In genomic region chr1:66527688-66528087, GRCh38 we compare ENCODE assay signal across 21 cellular contexts. TPM values are rescaled to one million over a fixed set of nuclear protein-coding genes. Genes with fewer than 3 reads are reported as not detected.
DNase-seq lines count a peak whose midpoint lies in the region; ATAC-seq and TF ChIP-seq lines count a peak whose summit lies in the region.
"Had no signal": no experiment of that assay in that cellular context is flagged by ENCODE, and none has a peak within 500 bp of the region (broad histone marks: within the 10 kb centered on the region; RNA-seq: fewer than 3 reads in every experiment).

No MANE protein-coding gene starts in this region.

- H3K9me3 ChIP-seq in mammary epithelial cell (replicated peaks; ENCODE audit: insufficient read depth, low read length) (no peaks in the 10 kb centered on the region), gastrocnemius medialis (no peaks in the 10 kb centered on the region), MM.1S (replicated peaks; ENCODE audit: insufficient read depth, low read length) (no peaks in the 10 kb centered on the region), T-helper 17 cell (ENCODE audit: control insufficient read depth, low read length, poor library complexity, severe bottlenecking) (no peaks in the 10 kb centered on the region)
- H3K9me3 ChIP-seq: HAP-1, psoas muscle, tibial artery had no signal

- H2AFZ ChIP-seq in mammary epithelial cell (ENCODE audit: low read depth, low read length), result no peak overlapping the region
- H2AFZ ChIP-seq in MM.1S (ENCODE audit: low read length), result no peak overlapping the region

- H3K4me1 Mint-ChIP-seq in T-helper 17 cell, result no peaks in the 10 kb centered on the region

- no peaks in the 10 kb centered on the region for H3K36me3 ChIP-seq in mammary epithelial cell (ENCODE audit: insufficient read depth, low read length)
- no peaks in the 10 kb centered on the region for H3K36me3 ChIP-seq in gastrocnemius medialis
- H3K36me3 ChIP-seq in MM.1S (replicated peaks; ENCODE audit: insufficient read depth, low read length), result no peaks in the 10 kb centered on the region
- H3K36me3 ChIP-seq: HAP-1, tibial artery had no signal

- H3K27me3 Mint-ChIP-seq in T-helper 17 cell, result peaks cover 26% of the 10 kb centered on the region

- H3K27ac Mint-ChIP-seq in T-helper 17 cell, result no peak overlapping the region
- H3K27ac Mint-ChIP-seq: activated naive CD8-positive, alpha-beta T cell; CD14-positive monocyte; stimulated activated memory B cell treated with anti-CD40 and anti-IgM and Interleukin-4, amounts not matched to agents 10 μg/mL and 1 μg/mL and 100 μg/mL, for 72 hours had no signal

- TF ChIP-seq POLR2A in gastrocnemius medialis (IDR thresholded peaks at IDR 0.05), result no peak

- no peaks in the 10 kb centered on the region for H3F3A ChIP-seq in MM.1S (ENCODE audit: insufficient read depth, low read length)

- H3K4me3 ChIP-seq in mammary epithelial cell (replicated peaks in 1 of 3; ENCODE audit: insufficient read depth in 1 of 3, low read depth in 2 of 3, low read length in 3 of 3) (no peak overlapping the region), foreskin fibroblast (ENCODE audit: low read depth in 1 of 2, low read length in 2 of 2) (no peak overlapping the region), gastrocnemius medialis (no peak overlapping the region), MM.1S (ENCODE audit: low read length) (no peak overlapping the region)
- H3K4me3 ChIP-seq: HAP-1, psoas muscle, tibial artery had no signal

- dilution Hi-C loops in mammary epithelial cell (cut with HindIII; ENCODE audit: low sequenced_read_pairs), result no loop called here

- H3K4me1 ChIP-seq in mammary epithelial cell (ENCODE audit: insufficient read depth, low read length) (no peaks in the 10 kb centered on the region), gastrocnemius medialis (no peaks in the 10 kb centered on the region), MM.1S (ENCODE audit: low read length) (no peaks in the 10 kb centered on the region)
- H3K4me1 ChIP-seq: psoas muscle had no signal

- WGBS in mammary epithelial cell (ENCODE audit: low coverage, missing lambda C conversion rate), result 86% methylated on average over 2 of the region's 2 CpGs

- ATAC-seq in left ventricle myocardium superior (peak; percentile 32), Right ventricle myocardium inferior (no peak), gastrocnemius medialis (no peak), T-helper 17 cell (no peak)
- ATAC-seq: psoas muscle; stimulated activated memory B cell treated with anti-CD40 and anti-IgM and Interleukin-4, amounts not matched to agents 10 μg/mL and 1 μg/mL and 100 μg/mL, for 72 hours had no signal

- H4K20me1 ChIP-seq in mammary epithelial cell (ENCODE audit: insufficient read depth, low read length), result no peaks in the 10 kb centered on the region
- no peaks in the 10 kb centered on the region for H4K20me1 ChIP-seq in MM.1S (ENCODE audit: insufficient read depth, low read length)

- no peak for DNase-seq in left ventricle myocardium superior
- DNase-seq in Right ventricle myocardium inferior (ENCODE audit: missing footprints), result no peak
- peak; percentile 4 for DNase-seq in mammary epithelial cell
- peak; percentile 78 to 87 for DNase-seq in foreskin fibroblast
- no peak for DNase-seq in gastrocnemius medialis
- no peak for DNase-seq in MM.1S
- DNase-seq in activated effector memory CD4-positive, alpha-beta T cell treated with Interleukin-2 at 50 U/mL for 16 hours, result no peak
- DNase-seq in T-helper 17 cell, result no peak
- DNase-seq: activated CD4-positive, alpha-beta T cell treated with anti-CD3 and anti-CD28 coated beads, Interleukin-2, amount 50 U/mL, for 4 hours; activated T-cell treated with anti-CD3 and anti-CD28 coated beads, Interleukin-2, amount 50 U/mL, for 1 hour; DMS79; effector memory CD4-positive, alpha-beta T cell; glutamatergic neuron; NCI-H1694; psoas muscle; RPMI8226; tibial artery had no signal

- peaks cover 3% of the 10 kb centered on the region for H3K36me3 Mint-ChIP-seq in T-helper 17 cell (ENCODE audit: low read depth)
- H3K36me3 Mint-ChIP-seq: activated naive CD8-positive, alpha-beta T cell; CD14-positive monocyte; stimulated activated memory B cell treated with anti-CD40 and anti-IgM and Interleukin-4, amounts not matched to agents 10 μg/mL and 1 μg/mL and 100 μg/mL, for 72 hours had no signal

- TF ChIP-seq CTCF in mammary epithelial cell (conservative IDR thresholded peaks at IDR 0.05 in 1 of 2, IDR thresholded peaks at IDR 0.05 in 1 of 2; ENCODE audit: extremely low read depth in 1 of 2, insufficient read depth in 1 of 2, low read depth in 1 of 2, low read length in 2 of 2), result no peak
- no peak for TF ChIP-seq CTCF in foreskin fibroblast (IDR thresholded peaks at IDR 0.05; ENCODE audit: low read depth, low read length)
- TF ChIP-seq CTCF in gastrocnemius medialis (IDR thresholded peaks at IDR 0.05 in 4 of 5, conservative IDR thresholded peaks at IDR 0.05 in 1 of 5), result no peak
- TF ChIP-seq CTCF in MM.1S (IDR thresholded peaks at IDR 0.05; ENCODE audit: low read length), result no peak

- in situ Hi-C loops in mammary epithelial cell (cut with MboI; ENCODE audit: low sequenced_read_pairs in 2 of 2), result no loop called here
- in situ Hi-C loops in gastrocnemius medialis (cut with MboI; ENCODE audit: low sequenced_read_pairs in 4 of 4), result no loop called here

- H3K79me2 ChIP-seq in mammary epithelial cell (ENCODE audit: insufficient read depth, low read length) (no peaks in the 10 kb centered on the region), MM.1S (ENCODE audit: low read length) (no peaks in the 10 kb centered on the region)

- no TSS peak for BruUV-seq in mammary epithelial cell (replicated peaks; lab: Mats Ljungman, UMichigan)

- H3K9me2 ChIP-seq in MM.1S (replicated peaks; ENCODE audit: insufficient read depth, low read length), result no peaks in the 10 kb centered on the region

- H3K27ac ChIP-seq in mammary epithelial cell (ENCODE audit: insufficient read depth, low read depth, low read length) (no peak overlapping the region), gastrocnemius medialis (no peak overlapping the region), MM.1S (ENCODE audit: low read length) (no peak overlapping the region)
- H3K27ac ChIP-seq: psoas muscle, tibial artery had no signal

- CTCF ChIA-PET in mammary epithelial cell (lab: Charles Lee; ENCODE audit: low non-redundant PET), result no interaction called here

- no peak overlapping the region for H3K4me2 ChIP-seq in mammary epithelial cell (ENCODE audit: insufficient read depth, low read depth, low read length)
- H3K4me2 ChIP-seq in MM.1S (ENCODE audit: low read depth, low read length), result no peak overlapping the region

- H3K4me3 Mint-ChIP-seq in T-helper 17 cell, result no peak overlapping the region
- H3K4me3 Mint-ChIP-seq: activated naive CD8-positive, alpha-beta T cell; CD14-positive monocyte; stimulated activated memory B cell treated with anti-CD40 and anti-IgM and Interleukin-4, amounts not matched to agents 10 μg/mL and 1 μg/mL and 100 μg/mL, for 72 hours had no signal

- no peaks in the 10 kb centered on the region for H3K27me3 ChIP-seq in mammary epithelial cell (ENCODE audit: insufficient read depth, low read length)
- H3K27me3 ChIP-seq in gastrocnemius medialis, result peaks cover 0 to 5% (median 3%) of the 10 kb centered on the region in 3 donors
- H3K27me3 ChIP-seq in MM.1S (replicated peaks; ENCODE audit: insufficient read depth, low read length), result no peaks in the 10 kb centered on the region
- H3K27me3 ChIP-seq: tibial artery had no signal

- intact Hi-C loops in left ventricle myocardium superior (cut with micrococcal nuclease), result no loop called here
- intact Hi-C loops in Right ventricle myocardium inferior (cut with DNase I), result no loop called here
- intact Hi-C loops in mammary epithelial cell (cut with micrococcal nuclease), result no loop called here
- intact Hi-C loops in gastrocnemius medialis (cut with DNase I; ENCODE audit: low total_unique reads), result no loop called here

- H3K9ac ChIP-seq in mammary epithelial cell (ENCODE audit: insufficient read depth, low read length), result no peak overlapping the region
- H3K9ac ChIP-seq in MM.1S (ENCODE audit: low read length), result no peak overlapping the region

RNA-seq across cellular contexts. Expression of gene SGIP1, which starts 6.3 kb away (rescaled TPM):
- total RNA-seq in left ventricle myocardium superior, result 2.9 TPM
- total RNA-seq in Right ventricle myocardium inferior, result 3.5 TPM
- not detected for total RNA-seq in mammary epithelial cell
- polyA plus RNA-seq in mammary epithelial cell, result 0.17 TPM
- not detected for polyA minus RNA-seq in mammary epithelial cell
- total RNA-seq in gastrocnemius medialis, result 1 to 10 TPM; 2.5 to 7.1 (median 2.9) TPM
- total RNA-seq in T-helper 17 cell, result under 1 TPM in 1 of 2 donors, not detected in 1; 0.07 TPM
- polyA plus RNA-seq: CD14-positive monocyte had no signal

Comparison
In these comparisons a context has a peak if more than half of its experiments do, and no peak if none do; other contexts are left out.
1. DNase-seq: peak in mammary epithelial cell (single experiment) and foreskin fibroblast (2 of 2); none in left ventricle myocardium superior (single experiment), Right ventricle myocardium inferior (single experiment), gastrocnemius medialis (0 of 2), MM.1S (single experiment), activated effector memory CD4-positive, alpha-beta T cell treated with Interleukin-2 at 50 U/mL for 16 hours (single experiment) and T-helper 17 cell (0 of 3).